In the genomic region with DNA sequence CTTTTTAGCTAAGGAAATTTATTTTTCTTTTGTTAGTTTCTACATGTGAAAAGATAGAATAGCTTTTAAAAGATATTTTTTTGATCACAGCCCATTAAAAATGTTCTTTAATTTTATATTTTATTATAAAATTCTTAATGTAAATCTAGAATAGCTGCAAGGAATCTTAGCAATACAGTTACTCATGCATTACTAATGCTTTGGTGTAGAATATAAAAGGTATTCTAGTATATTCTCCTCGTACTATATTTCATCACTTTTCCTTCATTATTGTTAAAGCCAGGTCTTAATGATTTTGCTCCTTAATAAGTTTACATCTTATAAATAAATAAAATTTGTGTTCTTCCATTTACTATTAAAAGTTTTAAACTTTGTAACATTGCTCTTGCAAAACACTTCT, we compare ENCODE assay signal across 21 cellular contexts.
"Had no signal": no experiment of that assay in that cellular context is flagged by ENCODE, and none has a peak within 500 bp of the region (broad histone marks: within the 10 kb centered on the region; RNA-seq: fewer than 3 reads in every experiment).

No MANE protein-coding gene starts in this region.

- H3K27me3 ChIP-seq: cardiac muscle cell, tibial artery had no signal

- H3K4me3 ChIP-seq: cardiac muscle cell, prostate gland, tibial artery had no signal

- ATAC-seq: activated CD4-positive, alpha-beta T cell treated with anti-CD3 and anti-CD28 coated beads for 36 hours; activated T-helper 17 cell treated with anti-CD3 and anti-CD28 coated beads, Interleukin-2, amount 50 U/mL, for 72 hours; left cardiac atrium; natural killer cell treated with Interleukin-12 subunit alpha and Interleukin-12 subunit beta and Interleukin-15 and Interleukin-18, amount 100 ng/mL, for 72 hours; T-helper 17 cell had no signal

- H3K4me1 ChIP-seq: prostate gland, tibial artery had no signal

- H3K27ac ChIP-seq: cardiac muscle cell, prostate gland, tibial artery had no signal

- H3K36me3 ChIP-seq: prostate gland had no signal

- H3K9me3 ChIP-seq: prostate gland, tibial artery had no signal

- DNase-seq: activated B cell treated with CpG ODN at 0.5 μM for 24 hours; activated CD4-positive, alpha-beta T cell treated with anti-CD3 and anti-CD28 coated beads for 36 hours; activated CD4-positive, alpha-beta T cell treated with anti-CD3 and anti-CD28 coated beads, Interleukin-2, amount 50 U/mL, for 4 hours; activated CD8-positive, alpha-beta memory T cell treated with anti-CD3 and anti-CD28 coated beads for 24 hours; activated CD8-positive, alpha-beta memory T cell treated with anti-CD3 and anti-CD28 coated beads, Interleukin-2, amount 50 U/mL, for 4 hours; activated naive CD4-positive, alpha-beta T cell; activated naive CD8-positive, alpha-beta T cell treated with anti-CD3 and anti-CD28 coated beads, Interleukin-2, amount 10 ng/mL, durations not matched to agents 7 days and 5 days; activated T-cell treated with anti-CD3 and anti-CD28 coated beads, Interleukin-2, amount 50 U/mL, for 24 hours; cortex of kidney; erythroblast; foreskin melanocyte; hippocampal formation; left cardiac atrium; stimulated activated CD4-positive, alpha-beta T cell treated with anti-CD3 and anti-CD28 coated beads, Interleukin-12 subunit alpha, Interleukin-12 subunit beta, amount 100 ng/mL, for 4 hours; stimulated activated CD4-positive, alpha-beta T cell treated with anti-CD3 and anti-CD28 coated beads, Interleukin-1b, Interleukin-23, amount 100 ng/mL, for 48 hours; T-helper 17 cell; tibial artery had no signal
